8 cellular contexts compared by ENCODE assay signal in genomic region chr3:134485620-134486576, GRCh38. TPM values are rescaled to one million over a fixed set of nuclear protein-coding genes. Genes with fewer than 3 reads are reported as not detected.
DNase-seq lines count a peak whose midpoint lies in the region; ATAC-seq and TF ChIP-seq lines count a peak whose summit lies in the region.

Gene ANAPC13, minus strand, starts transcription at chr3:134485985. Its CDS starts 3,081 bp downstream, at chr3:134482904.
Gene CEP63, plus strand, starts transcription at chr3:134486057. Its CDS starts 9,264 bp downstream, at chr3:134495321.

- peaks cover 0 to 14% (median 6%) of the 10 kb centered on the region in 4 donors for H3K36me3 ChIP-seq in right lobe of liver

- 0% methylated on average over 17 of the region's 87 CpGs for WGBS in right lobe of liver (ENCODE audit: insufficient coverage, low coverage, low lambda C conversion rate, missing lambda C conversion rate)

- H3K27ac ChIP-seq in dorsolateral prefrontal cortex (peak within 1 kb of the TSS; percentile 85 to 98 (median 95)), right lobe of liver (peak within 1 kb of the TSS; percentile 85 to 93 (median 89))

- peaks cover 18 to 23% of the 10 kb centered on the region in 2 donors for H3K36me3 Mint-ChIP-seq in CD14-positive monocyte

- intact Hi-C loops in CD14-positive monocyte (cut with micrococcal nuclease), result loop anchor here (2.0 to 10.0 kb wide), 3 partner anchors 57 to 681 kb away; partner anchors contain the start of gene SRPRB (in 1 of the 2)
- intact Hi-C loops in dorsolateral prefrontal cortex (cut with DNase I), result loop anchor here in 1 of 2 donors (5.0 to 10.0 kb wide), 2 partner anchors 114 to 661 kb away; partner anchors contain the start of gene AMOTL2
- intact Hi-C loops in right lobe of liver (cut with DNase I), result no loop called here

- peaks cover 0 to 20% (median 5%) of the 10 kb centered on the region in 4 donors for H3K4me1 ChIP-seq in right lobe of liver

- peak within 1 kb of the TSS; percentile 96 to 100 (median 99) for H3K27ac Mint-ChIP-seq in CD14-positive monocyte

- TF ChIP-seq POLR2A in right lobe of liver (IDR thresholded peaks at IDR 0.05), result peak; percentile 73

- peaks cover 0 to 3% (median 0%) of the 10 kb centered on the region in 3 donors for H3K27me3 Mint-ChIP-seq in CD14-positive monocyte (ENCODE audit: low read depth in 3 of 3)

- H3K27me3 ChIP-seq in dorsolateral prefrontal cortex (no peaks in the 10 kb centered on the region), right lobe of liver (no peaks in the 10 kb centered on the region)

- ATAC-seq in GM19397 (IDR thresholded peaks at IDR 0.05; ENCODE audit: unreplicated experiment), result peak; percentile 87
- peak; percentile 75 for ATAC-seq in HG03571 (IDR thresholded peaks at IDR 0.05; ENCODE audit: unreplicated experiment)
- peak; percentile 86 to 93 (median 90) for ATAC-seq in right lobe of liver

- peaks cover 47% of the 10 kb centered on the region for H3K4me1 Mint-ChIP-seq in CD14-positive monocyte

- DNase-seq in CD14-positive monocyte (ENCODE audit: low spot score) (peak; percentile 96), NCI-H82 (lab: John Stamatoyannopoulos, UW) (peak; percentile 99), dorsolateral prefrontal cortex (peak; percentile 78 to 95 (median 90)), right lobe of liver (peak; percentile 91 to 97 (median 95))
- DNase-seq in activated CD4-positive, alpha-beta T cell treated with anti-CD3 and anti-CD28 coated beads, Interleukin-2, amount 50 U/mL, for 48 hours, result peak; percentile 90 to 92
- DNase-seq in stimulated activated CD4-positive, alpha-beta T cell treated with anti-CD3 and anti-CD28 coated beads, Interleukin-4, amount 100 ng/mL, for 4 hours, result peak; percentile 85 to 95

- no peaks in the 10 kb centered on the region for H3K9me3 Mint-ChIP-seq in CD14-positive monocyte

- H3K4me3 ChIP-seq in dorsolateral prefrontal cortex (peak within 1 kb of the TSS; percentile 68 to 100 (median 93)), right lobe of liver (peak within 1 kb of the TSS; percentile 76 to 89 (median 77))

- no peaks in the 10 kb centered on the region for H3K9me3 ChIP-seq in right lobe of liver

- H3K4me3 Mint-ChIP-seq in CD14-positive monocyte, result peak within 1 kb of the TSS; percentile 96

- TF ChIP-seq CTCF in CD14-positive monocyte (IDR thresholded peaks at IDR 0.05), result no peak
- TF ChIP-seq CTCF in dorsolateral prefrontal cortex (IDR thresholded peaks at IDR 0.05 in 54 of 56, conservative IDR thresholded peaks at IDR 0.05 in 2 of 56; ENCODE audit: low read depth in 1 of 56, partially characterized antibody in 56 of 56), result peak in 29 of 56 donors; percentile 5 to 53 (median 20)
- TF ChIP-seq CTCF in right lobe of liver (IDR thresholded peaks at IDR 0.05), result no peak

RNA-seq across cellular contexts. Expression of gene ANAPC13, which starts in this region (rescaled TPM):
- 100 to 1,000 TPM in 1 of 2 donors, 10 to 100 TPM in 1; 92.4 to 102 TPM for polyA plus RNA-seq in CD14-positive monocyte
- total RNA-seq in dorsolateral prefrontal cortex (10 to 100 TPM; 18.9 to 65.9 (median 47.8) TPM), right lobe of liver (10 to 100 TPM; 23.1 to 46.6 (median 31.7) TPM)

RNA-seq across cellular contexts. Expression of gene CEP63, which starts in this region (rescaled TPM):
- 10 to 100 TPM; 11.1 to 18.8 TPM for polyA plus RNA-seq in CD14-positive monocyte
- total RNA-seq in dorsolateral prefrontal cortex (10 to 100 TPM; 27.2 to 57.8 (median 39.4) TPM), right lobe of liver (10 to 100 TPM in 2 of 6 experiments, 1 to 10 TPM in 4; 8.7 to 14.4 (median 9.1) TPM)

Comparison
In these comparisons a context has a peak if more than half of its experiments do, and no peak if none do; other contexts are left out.
1. Peak in every context shown above with its lines: DNase-seq, ATAC-seq, H3K4me3 ChIP-seq and H3K27ac ChIP-seq.
2. CTCF ChIP-seq: peak in dorsolateral prefrontal cortex (29 of 56); none in CD14-positive monocyte (single experiment) and right lobe of liver (0 of 4).
3. intact Hi-C loops: an anchor here in CD14-positive monocyte (2.0 to 10.0 kb wide); none called in right lobe of liver.